9 cellular contexts compared by ENCODE assay signal in genomic region chr20:51696304-51697118, GRCh38.
DNase-seq lines count a peak whose midpoint lies in the region; ATAC-seq and TF ChIP-seq lines count a peak whose summit lies in the region.
"Had no signal": no experiment of that assay in that cellular context is flagged by ENCODE, and none has a peak within 500 bp of the region (broad histone marks: within the 10 kb centered on the region; RNA-seq: fewer than 3 reads in every experiment).

No MANE protein-coding gene starts in this region.

- H3K9me3 Mint-ChIP-seq in brain: peaks cover 0 to 2% (median 0%) of the 10 kb centered on the region in 5 experiments
- H3K9me3 Mint-ChIP-seq in mesothelial cell of epicardium: no peaks in the 10 kb centered on the region

- TF ChIP-seq CTCF in brain (conservative IDR thresholded peaks at IDR 0.05) (no peak), mesothelial cell of epicardium (IDR thresholded peaks at IDR 0.05; ENCODE audit: unreplicated experiment) (no peak)

- H3K4me1 Mint-ChIP-seq in brain (peaks cover 45% of the 10 kb centered on the region), mesothelial cell of epicardium (peaks cover 39% of the 10 kb centered on the region)

- ATAC-seq in GM19467 (IDR thresholded peaks at IDR 0.05; ENCODE audit: unreplicated experiment) (no peak), HG02884 (IDR thresholded peaks at IDR 0.05; ENCODE audit: unreplicated experiment) (no peak)

- peaks cover 3% of the 10 kb centered on the region for H3K27me3 Mint-ChIP-seq in brain
- H3K27me3 Mint-ChIP-seq in mesothelial cell of epicardium (ENCODE audit: low read depth): no peaks in the 10 kb centered on the region

- H3K36me3 Mint-ChIP-seq in brain (peaks cover 51% of the 10 kb centered on the region), mesothelial cell of epicardium (peaks cover 30% of the 10 kb centered on the region)

- H3K4me3 Mint-ChIP-seq in brain: peak overlapping the region; percentile 58 to 79 (median 71)
- peak overlapping the region; percentile 37 for H3K4me3 Mint-ChIP-seq in mesothelial cell of epicardium

- DNase-seq in DMS153 (lab: John Stamatoyannopoulos, UW): peak; percentile 57
- DNase-seq in NCI-H1105 (lab: John Stamatoyannopoulos, UW): peak; percentile 33
- peak in 1 of 2 experiments; percentile 66 for DNase-seq in mesothelial cell of epicardium (ENCODE audit: low spot score in 2 of 2, unreplicated experiment in 2 of 2)
- no peak for DNase-seq in T-helper 1 cell
- no peak for DNase-seq in LoVo (ENCODE audit: low spot score)
- DNase-seq: caudate nucleus had no signal

- H3K27ac Mint-ChIP-seq in brain (peak overlapping the region; percentile 69 to 94 (median 89)), mesothelial cell of epicardium (peak overlapping the region; percentile 90)

Comparison
In these comparisons a context has a peak if more than half of its experiments do, and no peak if none do; other contexts are left out.
1. DNase-seq: peak in DMS153 (single experiment) and NCI-H1105 (single experiment); none in T-helper 1 cell (0 of 5) and LoVo (single experiment).